1 cellular context compared by ENCODE assay signal in genomic region chr17:17719966-17720543, GRCh38.
TF ChIP-seq lines count a peak whose summit lies in the region.

No MANE protein-coding gene starts in this region.

TF ChIP-seq in HepG2, 621 proteins besides CTCF, POLR2A, EP300 and RAD21 (continues in another document):
- TF ChIP-seq ARID5B (CRISPR knock-in tag; IDR thresholded peaks at IDR 0.05) (peak; percentile 27; the same call in 1 of the 2 replicates), PAXIP1 (CRISPR knock-in tag; conservative IDR thresholded peaks at IDR 0.05) (peak; percentile 32; the same call in 1 of the 2 replicates), PRDM10 (CRISPR knock-in tag; IDR thresholded peaks at IDR 0.05; ENCODE audit: low read depth) (0 out of 2 replicates have a peak, but pooled peaks have one; percentile 25), ZNF792 (CRISPR knock-in tag; IDR thresholded peaks at IDR 0.05) (peak; percentile 98), MBNL3 (CRISPR knock-in tag; conservative IDR thresholded peaks at IDR 0.05) (no peak), SMC3 (IDR thresholded peaks at IDR 0.05; ENCODE audit: low read length) (0 out of 2 replicates have a peak, but pooled peaks have one; percentile 6), HDAC2 (CRISPR knock-in tag; IDR thresholded peaks at IDR 0.05) (peak; percentile 22; the same call in 1 of the 2 replicates), PPARG (CRISPR knock-in tag; conservative IDR thresholded peaks at IDR 0.05) (no peak), ZSCAN21 (CRISPR knock-in tag; IDR thresholded peaks at IDR 0.05; ENCODE audit: borderline replicate concordance) (no peak), ZNF382 (CRISPR knock-in tag; IDR thresholded peaks at IDR 0.05; ENCODE audit: borderline replicate concordance) (no peak), NCOA1 (CRISPR knock-in tag; IDR thresholded peaks at IDR 0.05) (no peak), ZNF350 (CRISPR knock-in tag; IDR thresholded peaks at IDR 0.05; ENCODE audit: borderline replicate concordance, low read depth) (peak; percentile 39; the same call in 1 of the 2 replicates), FOXA3 (CRISPR knock-in tag; IDR thresholded peaks at IDR 0.05) (peak; percentile 81), ZNF776 (CRISPR knock-in tag; IDR thresholded peaks at IDR 0.05) (no peak), ZFY (CRISPR knock-in tag; IDR thresholded peaks at IDR 0.05) (no peak), RBM22 (optimal IDR thresholded peaks at IDR 0.05; ENCODE audit: low read length) (no peak), SALL1 (CRISPR knock-in tag; IDR thresholded peaks at IDR 0.05) (0 out of 2 replicates have a peak, but pooled peaks have one; percentile 36), ZFP36L1 (CRISPR knock-in tag; IDR thresholded peaks at IDR 0.05) (0 out of 2 replicates have a peak, but pooled peaks have one; percentile 37), CREB3 (CRISPR knock-in tag; IDR thresholded peaks at IDR 0.05) (no peak), MAFF (IDR thresholded peaks at IDR 0.05; ENCODE audit: low read depth, low read length) (no peak), ZNF687 (CRISPR knock-in tag; IDR thresholded peaks at IDR 0.05) (peak; percentile 57), SOX6 (IDR thresholded peaks at IDR 0.05) (no peak), SOX6 (CRISPR knock-in tag; IDR thresholded peaks at IDR 0.05) (peak; percentile 44; the same call in 1 of the 2 replicates), KDM1A (CRISPR knock-in tag; IDR thresholded peaks at IDR 0.05) (0 out of 2 replicates have a peak, but pooled peaks have one; percentile 22), YY1 (IDR thresholded peaks at IDR 0.05; ENCODE audit: insufficient read depth, insufficient replicate concordance, low read depth, low read length) (no peak), NR2F6 (IDR thresholded peaks at IDR 0.05) (no peak), NR2F6 (CRISPR knock-in tag; IDR thresholded peaks at IDR 0.05) (0 out of 2 replicates have a peak, but pooled peaks have one; percentile 18), PHF20 (CRISPR knock-in tag; IDR thresholded peaks at IDR 0.05) (no peak), ADNP (CRISPR knock-in tag; IDR thresholded peaks at IDR 0.05) (no peak), ZNF646 (CRISPR knock-in tag; IDR thresholded peaks at IDR 0.05) (no peak), RBM39 (IDR thresholded peaks at IDR 0.05; ENCODE audit: low read depth, low read length, poor library complexity, severe bottlenecking) (no peak), ZNF331 (CRISPR knock-in tag; IDR thresholded peaks at IDR 0.05) (peak; percentile 37; the same call in 1 of the 2 replicates), ZNF761 (CRISPR knock-in tag; conservative IDR thresholded peaks at IDR 0.05) (no peak), PAWR (CRISPR knock-in tag; IDR thresholded peaks at IDR 0.05; ENCODE audit: borderline replicate concordance) (no peak), TFAP4 (IDR thresholded peaks at IDR 0.05; ENCODE audit: borderline replicate concordance, low read depth) (no peak)
